In the genomic region with DNA sequence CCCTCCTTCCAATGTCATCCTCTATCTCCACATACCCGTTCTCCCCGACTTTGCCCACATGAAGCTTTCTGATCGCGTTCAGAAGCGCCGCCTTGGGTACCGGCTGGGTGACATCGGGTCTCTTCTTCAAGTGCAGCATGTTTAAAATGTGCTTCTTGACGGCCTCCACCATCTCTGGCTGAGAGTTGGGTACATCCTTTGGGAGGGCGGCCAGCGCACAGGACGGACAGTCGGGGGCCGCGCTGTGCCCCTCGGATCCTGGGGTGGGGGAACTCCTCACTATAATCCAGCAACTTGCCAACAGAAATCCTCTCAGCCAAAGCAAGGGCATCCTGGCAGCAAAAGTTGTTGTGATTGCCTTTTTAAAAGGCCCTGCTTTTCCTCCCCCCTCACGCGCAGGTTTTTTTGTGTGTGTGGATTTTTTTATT, we compare ENCODE assay signal across 10 cellular contexts. TPM values are rescaled to one million over a fixed set of nuclear protein-coding genes. Genes with fewer than 3 reads are reported as not detected.
DNase-seq lines count a peak whose midpoint lies in the region; ATAC-seq, FAIRE-seq and TF ChIP-seq lines count a peak whose summit lies in the region.
"Had no signal": no experiment of that assay in that cellular context is flagged by ENCODE, and none has a peak within 500 bp of the region (broad histone marks: within the 10 kb centered on the region; RNA-seq: fewer than 3 reads in every experiment).

No MANE protein-coding gene starts in this region.

- no peaks in the 10 kb centered on the region for H4K20me1 ChIP-seq in neural progenitor cell (ENCODE audit: low read depth)

- H3K9me3 Mint-ChIP-seq in neural progenitor cell, result no peaks in the 10 kb centered on the region

- H3K9me3 ChIP-seq in A673 (ENCODE audit: low read depth, low read length, poor library complexity, severe bottlenecking), result no peaks in the 10 kb centered on the region
- no peaks in the 10 kb centered on the region for H3K9me3 ChIP-seq in NT2/D1 (ENCODE audit: insufficient read depth, low read length)
- H3K9me3 ChIP-seq in esophagus squamous epithelium, result no peaks in the 10 kb centered on the region
- no peaks in the 10 kb centered on the region for H3K9me3 ChIP-seq in neural progenitor cell (ENCODE audit: low read depth)
- no peaks in the 10 kb centered on the region for H3K9me3 ChIP-seq in small intestine (ENCODE audit: control insufficient read depth, low read depth)

- H3K9ac ChIP-seq in NT2/D1 (ENCODE audit: insufficient read length, low read depth) (peak overlapping the region; percentile 68), neural progenitor cell (no peak overlapping the region)

- POLR2A ChIA-PET in A673 (lab: Charles Lee; ENCODE audit: low non-redundant PET), result no interaction called here

- ATAC-seq in HG03432 (IDR thresholded peaks at IDR 0.05; ENCODE audit: unreplicated experiment) (no peak), GM19395 (IDR thresholded peaks at IDR 0.05; ENCODE audit: unreplicated experiment) (no peak)

- TF ChIP-seq CTCF in A673 (conservative IDR thresholded peaks at IDR 0.05; ENCODE audit: low read depth, low read length) (no peak), esophagus squamous epithelium (IDR thresholded peaks at IDR 0.05) (no peak), neural progenitor cell (IDR thresholded peaks at IDR 0.05) (no peak)

- no peaks in the 10 kb centered on the region for H3K79me2 ChIP-seq in neural progenitor cell (ENCODE audit: low read depth)

- H3K4me3 ChIP-seq in A673 (ENCODE audit: low read depth, low read length, poor library complexity, severe bottlenecking) (peak overlapping the region; percentile 35), NT2/D1 (ENCODE audit: insufficient read length, low read depth) (peak overlapping the region; percentile 54), esophagus squamous epithelium (peak overlapping the region; percentile 11 to 65 (median 39)), neural progenitor cell (peak overlapping the region; percentile 48), small intestine (ENCODE audit: low read depth in 1 of 2, low read length in 2 of 2) (no peak overlapping the region)

- H3K27me3 Mint-ChIP-seq in neural progenitor cell (ENCODE audit: insufficient read depth, low read depth), result peaks cover 15% of the 10 kb centered on the region

- CTCF ChIA-PET in A673 (lab: Charles Lee), result no interaction called here

- H3F3A ChIP-seq in neural progenitor cell (ENCODE audit: low read depth), result no peaks in the 10 kb centered on the region

- peaks cover 36% of the 10 kb centered on the region for H3K4me1 Mint-ChIP-seq in neural progenitor cell

- H3K27ac ChIP-seq in A673 (ENCODE audit: low read depth, low read length, poor library complexity, severe bottlenecking), result no peak overlapping the region
- peak overlapping the region; percentile 41 to 86 (median 68) for H3K27ac ChIP-seq in esophagus squamous epithelium
- no peak overlapping the region for H3K27ac ChIP-seq in neural progenitor cell
- peak overlapping the region in 1 of 2 donors; percentile 57 for H3K27ac ChIP-seq in small intestine (ENCODE audit: low read depth in 1 of 2, low read length in 1 of 2)

- H3K27me3 ChIP-seq in A673 (replicated peaks; ENCODE audit: insufficient read depth, low read depth, low read length, poor library complexity), result peaks cover 3% of the 10 kb centered on the region
- peaks cover 23% of the 10 kb centered on the region for H3K27me3 ChIP-seq in NT2/D1 (ENCODE audit: insufficient read depth, insufficient read length)
- H3K27me3 ChIP-seq in esophagus squamous epithelium, result peaks cover 0 to 45% (median 0%) of the 10 kb centered on the region in 4 donors
- peaks cover 65% of the 10 kb centered on the region for H3K27me3 ChIP-seq in neural progenitor cell
- peaks cover 0 to 4% of the 10 kb centered on the region in 2 donors for H3K27me3 ChIP-seq in small intestine (ENCODE audit: control insufficient read depth in 2 of 2, insufficient read depth in 2 of 2, low read length in 2 of 2)

- no peak overlapping the region for H3K27ac Mint-ChIP-seq in neural progenitor cell

- DNase-seq in A673 (ENCODE audit: low spot score) (no peak), NT2/D1 (ENCODE audit: low read depth, low spot score) (no peak), esophagus squamous epithelium (lab: John Stamatoyannopoulos, UW) (no peak), neural progenitor cell (ENCODE audit: low spot score) (peak; percentile 13), small intestine (no peak), AML-193 (lab: John Stamatoyannopoulos, UW) (no peak)
- DNase-seq: activated CD8-positive, alpha-beta memory T cell treated with anti-CD3 and anti-CD28 coated beads, Interleukin-2, amount 50 U/mL, for 48 hours; NCI-H1092 had no signal

- H3K4me1 ChIP-seq in A673 (ENCODE audit: insufficient read depth, low read length, poor library complexity, severe bottlenecking), result peaks cover 11% of the 10 kb centered on the region
- H3K4me1 ChIP-seq in NT2/D1 (ENCODE audit: insufficient read depth, insufficient read length), result peaks cover 5% of the 10 kb centered on the region
- H3K4me1 ChIP-seq in esophagus squamous epithelium, result peaks cover 3 to 59% (median 12%) of the 10 kb centered on the region in 3 donors
- peaks cover 15% of the 10 kb centered on the region for H3K4me1 ChIP-seq in neural progenitor cell
- no peaks in the 10 kb centered on the region for H3K4me1 ChIP-seq in small intestine (ENCODE audit: control insufficient read depth in 2 of 2, insufficient read depth in 1 of 2, low read depth in 1 of 2, low read length in 1 of 2)

- BruUV-seq in A673 (replicated peaks; lab: Mats Ljungman, UMichigan), result no TSS peak

- H3K4me2 ChIP-seq in neural progenitor cell, result peak overlapping the region; percentile 86

- TF ChIP-seq POLR2A in esophagus squamous epithelium (IDR thresholded peaks at IDR 0.05), result no peak

- no peaks in the 10 kb centered on the region for H3K36me3 Mint-ChIP-seq in neural progenitor cell

- no peaks in the 10 kb centered on the region for H3K36me3 ChIP-seq in A673 (ENCODE audit: insufficient read depth, low read length, poor library complexity, severe bottlenecking)
- no peaks in the 10 kb centered on the region for H3K36me3 ChIP-seq in NT2/D1 (ENCODE audit: insufficient read depth, insufficient read length, low read length)
- no peaks in the 10 kb centered on the region for H3K36me3 ChIP-seq in esophagus squamous epithelium
- no peaks in the 10 kb centered on the region for H3K36me3 ChIP-seq in neural progenitor cell
- H3K36me3 ChIP-seq in small intestine (ENCODE audit: control insufficient read depth in 2 of 2, insufficient read depth in 2 of 2, low read length in 2 of 2), result no peaks in the 10 kb centered on the region

- H3K4me3 Mint-ChIP-seq in neural progenitor cell, result peak overlapping the region; percentile 87

- 0 to 5% methylated on average over 11 to 18 of the region's 18 CpGs for WGBS in esophagus squamous epithelium, 2 donors
- 4 to 8% (median 8%) methylated on average over 18 of the region's 18 CpGs for WGBS in small intestine, 3 donors

- no peak for FAIRE-seq in small intestine (lab: Jason Lieb, UNC)

- no peak overlapping the region for H2AFZ ChIP-seq in neural progenitor cell (replicated peaks)

- intact Hi-C loops in A673 (cut with micrococcal nuclease; ENCODE audit: unreplicated experiment) (loop anchor here (10.0 kb wide), 1 partner anchor 935 kb away; no protein-coding TSS in a partner anchor), esophagus squamous epithelium (cut with DNase I) (no loop called here)

RNA-seq across cellular contexts. Expression of a gene that starts 2.8 kb away (rescaled TPM):
- total RNA-seq in A673 (2021), result 1.7 and 2.4 TPM in 2 replicates
- total RNA-seq in esophagus squamous epithelium, result 1 to 10 TPM in 2 of 4 donors, under 1 TPM in 1, not detected in 1; 0.85 to 5.3 (median 1.4) TPM
- 0.09 TPM in 1 of 2 replicates, not detected in the other for total RNA-seq in neural progenitor cell (ENCODE audit: low replicate concordance)
- under 1 TPM in 2 of 3 donors, not detected in 1; 0.27 to 0.63 TPM for polyA plus RNA-seq in small intestine

Comparison
In these comparisons a context has a peak if more than half of its experiments do, and no peak if none do; other contexts are left out.
1. H3K27ac ChIP-seq: peak in esophagus squamous epithelium (4 of 4); none in A673 (single experiment) and neural progenitor cell (single experiment).
2. H3K4me3 ChIP-seq: peak in A673 (single experiment), NT2/D1 (single experiment), esophagus squamous epithelium (4 of 4) and neural progenitor cell (single experiment); none in small intestine (0 of 2).